Comparison of ENCODE assay signal across 1 cellular context in genomic region chr12:12885060-12885792, GRCh38.
TF ChIP-seq lines count a peak whose summit lies in the region.

No MANE protein-coding gene starts in this region.

TF ChIP-seq in SK-N-SH, 30 proteins besides CTCF, POLR2A, EP300 and RAD21 (continued from another document):
- TF ChIP-seq, protein P1, sequence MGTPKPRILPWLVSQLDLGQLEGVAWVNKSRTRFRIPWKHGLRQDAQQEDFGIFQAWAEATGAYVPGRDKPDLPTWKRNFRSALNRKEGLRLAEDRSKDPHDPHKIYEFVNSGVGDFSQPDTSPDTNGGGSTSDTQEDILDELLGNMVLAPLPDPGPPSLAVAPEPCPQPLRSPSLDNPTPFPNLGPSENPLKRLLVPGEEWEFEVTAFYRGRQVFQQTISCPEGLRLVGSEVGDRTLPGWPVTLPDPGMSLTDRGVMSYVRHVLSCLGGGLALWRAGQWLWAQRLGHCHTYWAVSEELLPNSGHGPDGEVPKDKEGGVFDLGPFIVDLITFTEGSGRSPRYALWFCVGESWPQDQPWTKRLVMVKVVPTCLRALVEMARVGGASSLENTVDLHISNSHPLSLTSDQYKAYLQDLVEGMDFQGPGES (IDR thresholded peaks at IDR 0.05; ENCODE audit: low read depth, low read length) = no peak
- no peak for TF ChIP-seq ELF1 (IDR thresholded peaks at IDR 0.05)
- TF ChIP-seq GATA2 (CRISPR knock-in tag; IDR thresholded peaks at IDR 0.05) = no peak
- TF ChIP-seq FOXJ3 (CRISPR knock-in tag; IDR thresholded peaks at IDR 0.05) = no peak
- TF ChIP-seq MEF2A (IDR thresholded peaks at IDR 0.05; ENCODE audit: borderline replicate concordance, low read depth) = no peak
